ENCODE assay signal across 11 cellular contexts in the genomic region with DNA sequence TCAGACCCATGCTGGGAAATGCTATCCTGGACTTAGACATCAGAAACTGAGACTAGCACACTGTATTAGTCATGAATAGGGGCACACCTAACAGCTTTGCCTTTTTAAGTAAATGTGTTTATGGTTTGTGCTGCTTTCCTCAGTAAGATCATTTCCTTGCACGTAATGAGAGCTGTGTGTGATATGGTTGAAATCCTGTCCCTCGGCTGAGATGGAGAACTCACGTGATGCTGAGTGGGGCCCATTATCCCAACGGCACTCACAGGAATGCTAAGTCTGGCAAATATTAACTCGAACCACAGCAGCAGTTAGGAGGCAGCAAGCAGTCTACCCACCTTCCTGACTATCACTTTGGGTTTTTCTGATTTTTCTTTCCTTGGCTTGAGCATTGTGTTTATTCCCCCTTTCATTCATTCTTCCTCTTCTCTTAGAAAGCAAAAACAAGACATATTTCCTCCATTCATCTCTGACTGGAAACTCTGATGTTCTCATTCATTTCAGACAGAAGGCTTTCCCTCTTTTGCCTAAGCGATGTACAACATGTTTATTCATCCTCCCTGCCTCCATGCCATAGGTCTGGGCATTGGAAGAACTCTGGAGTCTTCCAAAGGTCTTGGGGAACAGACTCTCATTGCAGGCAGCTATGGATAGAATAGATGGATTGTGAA. TPM values are rescaled to one million over a fixed set of nuclear protein-coding genes. Genes with fewer than 3 reads are reported as not detected.
DNase-seq lines count a peak whose midpoint lies in the region; ATAC-seq, FAIRE-seq and TF ChIP-seq lines count a peak whose summit lies in the region.
"Had no signal": no experiment of that assay in that cellular context is flagged by ENCODE, and none has a peak within 500 bp of the region (broad histone marks: within the 10 kb centered on the region; RNA-seq: fewer than 3 reads in every experiment).

No MANE protein-coding gene starts in this region.

- peaks cover 57% of the 10 kb centered on the region for H4K20me1 ChIP-seq in BLaER1
- H4K20me1 ChIP-seq in GM12878 (ENCODE audit: control insufficient read depth, insufficient read depth), result no peaks in the 10 kb centered on the region

- RAD21 ChIA-PET in GM12878 (lab: Charles Lee; ENCODE audit: unreplicated experiment), result no interaction called here

- intact Hi-C loops in GM12878 (cut with micrococcal nuclease; ENCODE audit: unreplicated experiment), result no loop called here

- FAIRE-seq in GM12878 (lab: Jason Lieb, UNC), result no peak
- FAIRE-seq: TTC549 had no signal

- no peak overlapping the region for H2BK12ac ChIP-seq in mesenchymal stem cell (ENCODE audit: low read length in 2 of 2)

- no peak overlapping the region for H2BK120ac ChIP-seq in mesenchymal stem cell (ENCODE audit: low read depth, low read length)

- no peak overlapping the region for H4K91ac ChIP-seq in mesenchymal stem cell (ENCODE audit: low read length)

- H3K14ac ChIP-seq in mesenchymal stem cell (ENCODE audit: low read length in 2 of 2), result no peak overlapping the region

- SMC1A ChIA-PET in GM12878 (lab: Charles Lee; ENCODE audit: uncharacterized antibody, unreplicated experiment), result no interaction called here

- H3K4ac ChIP-seq in mesenchymal stem cell (ENCODE audit: low read depth in 1 of 2, low read length in 2 of 2), result no peak overlapping the region

- H3K9ac ChIP-seq in BLaER1, result no peak overlapping the region
- no peak overlapping the region for H3K9ac ChIP-seq in GM12878 (ENCODE audit: control insufficient read depth, insufficient read depth, low read length)
- H3K9ac ChIP-seq in mesenchymal stem cell (ENCODE audit: low read length), result peak overlapping the region; percentile 35

- no peaks in the 10 kb centered on the region for H3K27me3 ChIP-seq in BLaER1
- no peaks in the 10 kb centered on the region; a peak in 1 of 4 replicates for H3K27me3 ChIP-seq in GM12878 (replicated peaks in 1 of 2; ENCODE audit: control insufficient read depth in 2 of 2, insufficient read depth in 2 of 2, low read length in 1 of 2)
- no peaks in the 10 kb centered on the region for H3K27me3 ChIP-seq in mesenchymal stem cell (ENCODE audit: control insufficient read depth in 1 of 2, insufficient read depth in 1 of 2, low read length in 2 of 2)

- BruUV-seq in GM12878 (replicated peaks; lab: Mats Ljungman, UMichigan), result no TSS peak

- peak overlapping the region; percentile 98 for H2BK5ac ChIP-seq in mesenchymal stem cell (ENCODE audit: low read depth, low read length, poor library complexity, severe bottlenecking)

- POLR2A ChIA-PET in GM12878 (lab: Charles Lee), result no interaction called here

- no peak overlapping the region for H3K27ac ChIP-seq in BLaER1
- H3K27ac ChIP-seq in GM12878 (ENCODE audit: control insufficient read depth, insufficient read depth), result no peak overlapping the region
- peak overlapping the region; percentile 99 for H3K27ac ChIP-seq in mesenchymal stem cell (ENCODE audit: low read length, poor library complexity, severe bottlenecking)

- DNase-seq in HFF-Myc (ENCODE audit: extremely low read depth, low read depth) (peak; percentile 59), GM12878 (ENCODE audit: low read depth, low spot score) (no peak), mesenchymal stem cell (peak; percentile 80), ureter (ENCODE audit: low spot score) (no peak), midbrain (lab: John Stamatoyannopoulos, UW) (no peak)
- DNase-seq in stimulated activated CD8-positive, alpha-beta memory T cell treated with anti-CD3 and anti-CD28 coated beads, Interleukin-4, amount 100 ng/mL, for 48 hours, result no peak
- DNase-seq: GDM1, NCI-H446 had no signal

- in situ Hi-C loops in GM12878 (cut with MboI), result no loop called here

- H3K9me3 ChIP-seq in BLaER1, result no peaks in the 10 kb centered on the region
- no peaks in the 10 kb centered on the region for H3K9me3 ChIP-seq in GM12878 (replicated peaks; ENCODE audit: control insufficient read depth, insufficient read depth, low read length)
- no peaks in the 10 kb centered on the region for H3K9me3 ChIP-seq in mesenchymal stem cell (ENCODE audit: control insufficient read depth, low read length)

- no peak overlapping the region for H2BK15ac ChIP-seq in mesenchymal stem cell (ENCODE audit: low read depth, poor library complexity, severe bottlenecking)

- H3K4me2 ChIP-seq in BLaER1 (peak overlapping the region; percentile 68), GM12878 (ENCODE audit: control insufficient read depth, insufficient read depth) (no peak overlapping the region), mesenchymal stem cell (ENCODE audit: low read length, poor library complexity, severe bottlenecking) (peak overlapping the region; percentile 53)

- peaks cover 25% of the 10 kb centered on the region for H3K4me1 ChIP-seq in BLaER1
- no peaks in the 10 kb centered on the region; the same call in 1 of the 2 replicates for H3K4me1 ChIP-seq in GM12878 (ENCODE audit: control insufficient read depth, insufficient read depth, low read length)
- H3K4me1 ChIP-seq in mesenchymal stem cell (ENCODE audit: control insufficient read depth, insufficient read depth, low read depth, low read length), result peaks cover 1% of the 10 kb centered on the region

- H3K23ac ChIP-seq in mesenchymal stem cell (ENCODE audit: low read length in 2 of 2), result no peak overlapping the region

- CTCF ChIA-PET in GM12878 (lab: Yijun Ruan, JAX), result interaction anchor here (0.9 kb wide), 1 partner anchor 18 kb away, joined by 3 read pairs; no protein-coding TSS in a partner anchor

- H4K8ac ChIP-seq in mesenchymal stem cell (ENCODE audit: low read length), result no peak overlapping the region

- no peak for TF ChIP-seq POLR2A in GM12878 (IDR thresholded peaks at IDR 0.05; ENCODE audit: low read depth, low read length)

- H3K79me2 ChIP-seq in GM12878 (ENCODE audit: control insufficient read depth, insufficient read depth, low read length), result no peaks in the 10 kb centered on the region

- H2AFZ ChIP-seq in GM12878 (ENCODE audit: control insufficient read depth, low read depth, low read length) (no peak overlapping the region), mesenchymal stem cell (ENCODE audit: low read depth, low read length) (no peak overlapping the region)

- TF ChIP-seq CTCF in HFF-Myc (IDR thresholded peaks at IDR 0.05; ENCODE audit: low read depth, low read length, missing control alignments), result no peak
- TF ChIP-seq CTCF in GM12878 (IDR thresholded peaks at IDR 0.05 in 2 of 3, conservative IDR thresholded peaks at IDR 0.05 in 1 of 3; ENCODE audit: control insufficient read depth in 2 of 3, extremely low read depth in 1 of 3, insufficient read depth in 1 of 3, low read depth in 3 of 3, low read length in 3 of 3), result no peak

- peak overlapping the region; percentile 94 for H2AK5ac ChIP-seq in mesenchymal stem cell (ENCODE audit: low read length, severe bottlenecking)

- TF ChIP-seq RAD21 in GM12878 (IDR thresholded peaks at IDR 0.05; ENCODE audit: insufficient read depth, low read depth, low read length), result no peak

- 39% methylated on average over 6 of the region's 6 CpGs for WGBS in GM12878 (ENCODE audit: insufficient coverage, insufficient replicate concordance, low lambda C conversion rate, missing lambda C conversion rate)
- WGBS in mesenchymal stem cell, result 46% methylated on average over 6 of the region's 6 CpGs

- H3K18ac ChIP-seq in mesenchymal stem cell (ENCODE audit: low read depth in 1 of 2, low read length in 2 of 2), result peak overlapping the region in 1 of 2 experiments; percentile 19

- H3K79me1 ChIP-seq in mesenchymal stem cell (replicated peaks; ENCODE audit: low read length, poor library complexity, severe bottlenecking), result peaks cover 16% of the 10 kb centered on the region

- no peak for TF ChIP-seq EP300 in GM12878 (IDR thresholded peaks at IDR 0.05; ENCODE audit: borderline replicate concordance in 1 of 2, control insufficient read depth in 1 of 2, low read depth in 2 of 2, low read length in 2 of 2)

- H3K36me3 ChIP-seq in BLaER1 (no peaks in the 10 kb centered on the region), GM12878 (ENCODE audit: control insufficient read depth in 2 of 2, insufficient read depth in 2 of 2, low read length in 1 of 2) (no peaks in the 10 kb centered on the region), mesenchymal stem cell (ENCODE audit: control insufficient read depth in 1 of 2, insufficient read depth in 2 of 2, low read depth in 1 of 2, low read length in 2 of 2) (no peaks in the 10 kb centered on the region)

- H3K4me3 ChIP-seq in BLaER1, result no peak overlapping the region
- no peak overlapping the region for H3K4me3 ChIP-seq in HFF-Myc (replicated peaks; ENCODE audit: low read depth, low read length)
- H3K4me3 ChIP-seq in GM12878, result no peak overlapping the region
- H3K4me3 ChIP-seq in mesenchymal stem cell (ENCODE audit: insufficient read depth in 1 of 2, low read depth in 1 of 2, low read length in 2 of 2), result peak overlapping the region in 1 of 2 experiments; percentile 17

- ATAC-seq in GM12878, result peak; percentile 47
- ATAC-seq in HG03457 (IDR thresholded peaks at IDR 0.05; ENCODE audit: unreplicated experiment), result no peak

TF ChIP-seq in GM12878, 131 proteins besides CTCF, POLR2A, EP300 and RAD21 (continues in another document):
- TF ChIP-seq PAX5 (IDR thresholded peaks at IDR 0.05; ENCODE audit: borderline replicate concordance, low read depth, low read length), result no peak
- TF ChIP-seq ZNF384 (IDR thresholded peaks at IDR 0.05; ENCODE audit: borderline replicate concordance, low read depth, low read length), result no peak
- no peak for TF ChIP-seq POLR2AphosphoS2 (IDR thresholded peaks at IDR 0.05; ENCODE audit: low read depth, low read length)
- no peak for TF ChIP-seq CREB1 (IDR thresholded peaks at IDR 0.05; ENCODE audit: low read depth)

RNA-seq across cellular contexts. Expression of gene BCL9, which starts 38.4 kb away (rescaled TPM):
- total RNA-seq in GM12878 (2013; cell fraction: nucleolus; rRNA removed), result 6.0 and 7.9 TPM in 2 replicates
- 4.3 and 6.8 TPM in 2 replicates for total RNA-seq in GM12878 (2014; rRNA removed)
- total RNA-seq in GM12878 (2014; rRNA removed; fragmentation: Illumina TruSeq; extraction: Trizol), result 4.1 and 4.9 TPM in 2 replicates
- 18.0 and 18.4 TPM in 2 replicates for total RNA-seq in GM12878 (2021)
- polyA plus RNA-seq in GM12878 (2011; ENCODE audit: low read depth), result 4.5 TPM
- 2.1 and 3.2 TPM in 2 replicates for polyA plus RNA-seq in GM12878 (2011; rRNA removed)
- polyA plus RNA-seq in GM12878 (2011; cell fraction: cytosol; rRNA removed), result 4.6 and 5.4 TPM in 2 replicates
- 7.1 and 9.2 TPM in 2 replicates for polyA plus RNA-seq in GM12878 (2011; cell fraction: nucleus; rRNA removed)
- polyA plus RNA-seq in GM12878 (2012), result 7.5 and 7.7 TPM in 2 replicates
- 10.4 and 13.7 TPM in 2 replicates for polyA plus RNA-seq in GM12878 (2014; fragmentation: Illumina TruSeq; extraction: Trizol)
- 1 to 10 TPM in 1 of 2 experiments, under 1 TPM in 1; 0.51 to 1.0 TPM for polyA plus RNA-seq in GM12878 (2014; fragmentation: Nextera tagmentation; extraction: Ambion mirVana)
- polyA plus RNA-seq in GM12878 (2014; rRNA removed), result 6.9 and 7.6 TPM in 2 replicates
- polyA plus RNA-seq in GM12878 (2016; fragmentation: Nextera tagmentation; extraction: Ambion mirVana), result 1 to 10 TPM; 3.5 to 6.9 TPM
- polyA minus RNA-seq in GM12878 (2011; rRNA and poly(A)+ RNA removed), result 3.8 and 6.7 TPM in 2 replicates
- polyA minus RNA-seq in GM12878 (2011; cell fraction: cytosol; rRNA and poly(A)+ RNA removed), result 4.5 and 6.0 TPM in 2 replicates
- 3.4 and 6.2 TPM in 2 replicates for polyA minus RNA-seq in GM12878 (2011; cell fraction: nucleus; rRNA and poly(A)+ RNA removed)
- 13.1 TPM for polyA plus RNA-seq in mesenchymal stem cell (2013, experiment 1 of 2)
- polyA plus RNA-seq in mesenchymal stem cell (2013, experiment 2 of 2), result 13.1 TPM
- 30.7 TPM for total RNA-seq in ureter

Comparison
In these comparisons a context has a peak if more than half of its experiments do, and no peak if none do; other contexts are left out.
1. DNase-seq: peak in HFF-Myc (single experiment) and mesenchymal stem cell (single experiment); none in GM12878 (single experiment), ureter (single experiment), stimulated activated CD8-positive, alpha-beta memory T cell treated with anti-CD3 and anti-CD28 coated beads, Interleukin-4, amount 100 ng/mL, for 48 hours (single experiment) and midbrain (single experiment).